Comparison of ENCODE assay signal across 21 cellular contexts in genomic region chr21:15793547-15794235, GRCh38.
DNase-seq lines count a peak whose midpoint lies in the region; ATAC-seq, FAIRE-seq and TF ChIP-seq lines count a peak whose summit lies in the region.
"Had no signal": no experiment of that assay in that cellular context is flagged by ENCODE, and none has a peak within 500 bp of the region (broad histone marks: within the 10 kb centered on the region; RNA-seq: fewer than 3 reads in every experiment).

No MANE protein-coding gene starts in this region.

- peaks cover 17% of the 10 kb centered on the region for H3K4me1 Mint-ChIP-seq in GM23338
- H3K4me1 Mint-ChIP-seq in activated CD8-positive, alpha-beta T cell treated with anti-CD3 and anti-CD28 coated beads, Interleukin-2, amount 10 ng/mL, durations not matched to agents 7 days and 5 days (ENCODE audit: low read depth), result peaks cover 33% of the 10 kb centered on the region

- H3K4me3 ChIP-seq in A549, result no peak overlapping the region
- H3K4me3 ChIP-seq in GM23338, result no peak overlapping the region
- no peak overlapping the region for H3K4me3 ChIP-seq in cardiac fibroblast (replicated peaks in 1 of 2; ENCODE audit: low read depth in 2 of 2, low read length in 2 of 2)
- H3K4me3 ChIP-seq in fibroblast of pulmonary artery (replicated peaks; ENCODE audit: low read depth, low read length), result no peak overlapping the region
- H3K4me3 ChIP-seq: BLaER1 treated with 17β-estradiol and CSF1 and Interleukin-3, amounts not matched to agents 10 nM and 100 nM; HAP-1 had no signal

- peaks cover 4% of the 10 kb centered on the region for H3K79me2 ChIP-seq in GM23338 (replicated peaks; ENCODE audit: insufficient read depth)

- CTCF ChIA-PET in A549 (lab: Yijun Ruan, JAX), result no interaction called here
- CTCF ChIA-PET in activated CD8-positive, alpha-beta T cell treated with anti-CD3 and anti-CD28 coated beads, Interleukin-2, amount 10 ng/mL, durations not matched to agents 7 days and 5 days (lab: Charles Lee), result interaction anchor here (1.1 kb wide), 1 partner anchor 9 kb away, joined by 3 read pairs; no protein-coding TSS in a partner anchor

- H3K9me3 ChIP-seq in A549, result no peaks in the 10 kb centered on the region
- H3K9me3 ChIP-seq: BLaER1 treated with 17β-estradiol and CSF1 and Interleukin-3, amounts not matched to agents 10 nM and 100 nM; HAP-1 had no signal

- no peak for TF ChIP-seq POLR2A in A549 (IDR thresholded peaks at IDR 0.05; ENCODE audit: low read length)

- no peaks in the 10 kb centered on the region for H3K27me3 ChIP-seq in GM23338 (ENCODE audit: insufficient read depth)
- H3K27me3 ChIP-seq: BLaER1 treated with 17β-estradiol and CSF1 and Interleukin-3, amounts not matched to agents 10 nM and 100 nM had no signal

- TF ChIP-seq CTCF in A549 (IDR thresholded peaks at IDR 0.05) (no peak), GM23338 (conservative IDR thresholded peaks at IDR 0.05; ENCODE audit: low read depth in 2 of 2) (no peak), cardiac fibroblast (IDR thresholded peaks at IDR 0.05; ENCODE audit: low read depth, low read length) (no peak), fibroblast of pulmonary artery (IDR thresholded peaks at IDR 0.05; ENCODE audit: low read length, missing control alignments) (no peak)

- 0 out of 2 replicates have a peak overlapping the region, but pooled peaks have one; percentile 60 for H3K27ac Mint-ChIP-seq in GM23338
- H3K27ac Mint-ChIP-seq in activated CD8-positive, alpha-beta T cell treated with anti-CD3 and anti-CD28 coated beads, Interleukin-2, amount 10 ng/mL, durations not matched to agents 7 days and 5 days, result no peak overlapping the region

- no peaks in the 10 kb centered on the region for H3K36me3 Mint-ChIP-seq in GM23338 (ENCODE audit: low read depth)
- peaks cover 20% of the 10 kb centered on the region for H3K36me3 Mint-ChIP-seq in activated CD8-positive, alpha-beta T cell treated with anti-CD3 and anti-CD28 coated beads, Interleukin-2, amount 10 ng/mL, durations not matched to agents 7 days and 5 days (ENCODE audit: low read depth)

- peaks cover 37% of the 10 kb centered on the region for H3K4me1 ChIP-seq in A549
- H3K4me1 ChIP-seq in GM23338 (ENCODE audit: insufficient read depth), result no peaks in the 10 kb centered on the region
- H3K4me1 ChIP-seq: BLaER1 treated with 17β-estradiol and CSF1 and Interleukin-3, amounts not matched to agents 10 nM and 100 nM had no signal

- H3K4me2 ChIP-seq in A549 (no peak overlapping the region), GM23338 (no peak overlapping the region)
- H3K4me2 ChIP-seq: BLaER1 treated with 17β-estradiol and CSF1 and Interleukin-3, amounts not matched to agents 10 nM and 100 nM had no signal

- 84% methylated on average over 1 of the region's 1 CpG for WGBS in A549 (ENCODE audit: missing lambda C conversion rate)

- H2AFZ ChIP-seq in GM23338, result no peak overlapping the region

- no peak for FAIRE-seq in A549 (lab: Jason Lieb, UNC)
- FAIRE-seq: A204.1, D721Med had no signal

- DNase-seq in A549 (ENCODE audit: low read depth in 1 of 2, low spot score in 1 of 2), result no peak
- no peak for DNase-seq in GM23338 (ENCODE audit: low spot score)
- DNase-seq in cardiac fibroblast (ENCODE audit: low read depth in 2 of 2), result peak; percentile 51 to 53
- peak; percentile 56 for DNase-seq in fibroblast of pulmonary artery (ENCODE audit: low read depth)
- no peak for DNase-seq in stimulated activated CD4-positive, alpha-beta T cell treated with anti-CD3 and anti-CD28 coated beads, Interleukin-2, amount 100 ng/mL, for 48 hours
- no peak for DNase-seq in DMS53 treated with DMSO at 0.1 percent for 48 hours (lab: John Stamatoyannopoulos, UW; ENCODE audit: unreplicated experiment)
- no peak for DNase-seq in activated CD8-positive, alpha-beta T cell treated with anti-CD3 and anti-CD28 coated beads, Interleukin-2, amount 10 ng/mL, durations not matched to agents 7 days and 5 days
- DNase-seq: DMS79 treated with DMSO at 0.1 percent for 48 hours, NCI-H1105 treated with DMSO at 0.1 percent for 48 hours, NCI-H187, NCI-H2107, NCI-H2227 treated with DMSO at 0.1 percent for 48 hours, NCI-H524, NCI-H82, OCI-M1, Right ventricle myocardium superior had no signal

- POLR2A ChIA-PET in A549 (lab: Yijun Ruan, JAX), result no interaction called here
- POLR2A ChIA-PET in activated CD8-positive, alpha-beta T cell treated with anti-CD3 and anti-CD28 coated beads, Interleukin-2, amount 10 ng/mL, durations not matched to agents 7 days and 5 days (lab: Charles Lee), result no interaction called here

- H4K20me1 ChIP-seq in GM23338 (replicated peaks; ENCODE audit: insufficient read depth), result no peaks in the 10 kb centered on the region

- H3K4me3 Mint-ChIP-seq in GM23338, result no peak overlapping the region
- H3K4me3 Mint-ChIP-seq in activated CD8-positive, alpha-beta T cell treated with anti-CD3 and anti-CD28 coated beads, Interleukin-2, amount 10 ng/mL, durations not matched to agents 7 days and 5 days, result no peak overlapping the region

- ATAC-seq in A549 (no peak), GM23338 (no peak), HG03457 (IDR thresholded peaks at IDR 0.05; ENCODE audit: unreplicated experiment) (no peak)
- ATAC-seq in activated CD8-positive, alpha-beta T cell treated with anti-CD3 and anti-CD28 coated beads, Interleukin-2, amount 10 ng/mL, durations not matched to agents 7 days and 5 days, result no peak

- H3K9me3 Mint-ChIP-seq in GM23338, result no peaks in the 10 kb centered on the region
- no peaks in the 10 kb centered on the region for H3K9me3 Mint-ChIP-seq in activated CD8-positive, alpha-beta T cell treated with anti-CD3 and anti-CD28 coated beads, Interleukin-2, amount 10 ng/mL, durations not matched to agents 7 days and 5 days (ENCODE audit: insufficient read depth)

- H3K9me2 ChIP-seq in GM23338 (ENCODE audit: insufficient read depth), result no peaks in the 10 kb centered on the region

- H3F3A ChIP-seq in GM23338 (replicated peaks; ENCODE audit: low read depth), result no peaks in the 10 kb centered on the region

- TF ChIP-seq RAD21 in A549 (conservative IDR thresholded peaks at IDR 0.05 in 1 of 2, IDR thresholded peaks at IDR 0.05 in 1 of 2), result no peak

- no peaks in the 10 kb centered on the region for H3K36me3 ChIP-seq in GM23338 (ENCODE audit: insufficient read depth)
- H3K36me3 ChIP-seq: HAP-1 had no signal

- no peak overlapping the region for H3K27ac ChIP-seq in A549
- H3K27ac ChIP-seq in GM23338 (ENCODE audit: low read depth), result no peak overlapping the region
- H3K27ac ChIP-seq: BLaER1 treated with 17β-estradiol and CSF1 and Interleukin-3, amounts not matched to agents 10 nM and 100 nM had no signal

- TF ChIP-seq EP300 in A549 (IDR thresholded peaks at IDR 0.05), result no peak

- H3K27me3 Mint-ChIP-seq in GM23338 (ENCODE audit: insufficient read depth, low read depth, poor library complexity), result no peaks in the 10 kb centered on the region
- no peaks in the 10 kb centered on the region for H3K27me3 Mint-ChIP-seq in activated CD8-positive, alpha-beta T cell treated with anti-CD3 and anti-CD28 coated beads, Interleukin-2, amount 10 ng/mL, durations not matched to agents 7 days and 5 days (ENCODE audit: low read depth)

TF ChIP-seq in A549, 52 proteins besides CTCF, POLR2A, EP300 and RAD21:
- no peak for TF ChIP-seq FOSB (CRISPR knock-in tag; IDR thresholded peaks at IDR 0.05)
- peak; percentile 77 for TF ChIP-seq MAFK (IDR thresholded peaks at IDR 0.05; ENCODE audit: partially characterized antibody)
TF ChIP-seq in A549: peak in this region for 1.

TF ChIP-seq in GM23338, 12 proteins besides CTCF, POLR2A, EP300 and RAD21:
- TF ChIP-seq, protein P1, sequence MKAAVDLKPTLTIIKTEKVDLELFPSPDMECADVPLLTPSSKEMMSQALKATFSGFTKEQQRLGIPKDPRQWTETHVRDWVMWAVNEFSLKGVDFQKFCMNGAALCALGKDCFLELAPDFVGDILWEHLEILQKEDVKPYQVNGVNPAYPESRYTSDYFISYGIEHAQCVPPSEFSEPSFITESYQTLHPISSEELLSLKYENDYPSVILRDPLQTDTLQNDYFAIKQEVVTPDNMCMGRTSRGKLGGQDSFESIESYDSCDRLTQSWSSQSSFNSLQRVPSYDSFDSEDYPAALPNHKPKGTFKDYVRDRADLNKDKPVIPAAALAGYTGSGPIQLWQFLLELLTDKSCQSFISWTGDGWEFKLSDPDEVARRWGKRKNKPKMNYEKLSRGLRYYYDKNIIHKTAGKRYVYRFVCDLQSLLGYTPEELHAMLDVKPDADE (IDR thresholded peaks at IDR 0.05), result no peak
- TF ChIP-seq POLR2AphosphoS5 (IDR thresholded peaks at IDR 0.05; ENCODE audit: low read depth) (no peak), EZH2phosphoT487 (IDR thresholded peaks at IDR 0.05; ENCODE audit: unreplicated experiment) (no peak), ZNF331 (CRISPR knock-in tag; IDR thresholded peaks at IDR 0.05; ENCODE audit: low read depth) (no peak), CREB1 (CRISPR knock-in tag; IDR thresholded peaks at IDR 0.05; ENCODE audit: low read depth) (no peak)

Comparison
In these comparisons a context has a peak if more than half of its experiments do, and no peak if none do; other contexts are left out.
1. DNase-seq: peak in cardiac fibroblast (2 of 2) and fibroblast of pulmonary artery (single experiment); none in A549 (0 of 2), GM23338 (single experiment), stimulated activated CD4-positive, alpha-beta T cell treated with anti-CD3 and anti-CD28 coated beads, Interleukin-2, amount 100 ng/mL, for 48 hours (0 of 2), DMS53 treated with DMSO at 0.1 percent for 48 hours (single experiment) and activated CD8-positive, alpha-beta T cell treated with anti-CD3 and anti-CD28 coated beads, Interleukin-2, amount 10 ng/mL, durations not matched to agents 7 days and 5 days (single experiment).